Comparison of ENCODE assay signal across 8 cellular contexts in genomic region chr4:6988016-6988715, GRCh38. TPM values are rescaled to one million over a fixed set of nuclear protein-coding genes. Genes with fewer than 3 reads are reported as not detected.
DNase-seq lines count a peak whose midpoint lies in the region; ATAC-seq, FAIRE-seq and TF ChIP-seq lines count a peak whose summit lies in the region.

No MANE protein-coding gene starts in this region.

- TF ChIP-seq CTCF in GM12864 (IDR thresholded peaks at IDR 0.05; ENCODE audit: low read depth, low read length, missing control alignments) (no peak), progenitor cell of endocrine pancreas (IDR thresholded peaks at IDR 0.05; ENCODE audit: unreplicated experiment) (no peak)

- H3K36me3 ChIP-seq in SJCRH30 = peaks cover 13% of the 10 kb centered on the region
- H3K36me3 ChIP-seq in esophagus (ENCODE audit: control insufficient read depth in 2 of 2, insufficient read depth in 2 of 2, low read length in 1 of 2) = peaks cover 0 to 2% of the 10 kb centered on the region in 2 donors

- H3K27me3 Mint-ChIP-seq in progenitor cell of endocrine pancreas = no peaks in the 10 kb centered on the region

- no peaks in the 10 kb centered on the region for H3K9me3 ChIP-seq in SJCRH30 (replicated peaks)
- no peaks in the 10 kb centered on the region for H3K9me3 ChIP-seq in esophagus (ENCODE audit: control insufficient read depth in 2 of 2, insufficient read depth in 1 of 2, low read depth in 1 of 2, low read length in 1 of 2)

- H3K4me3 Mint-ChIP-seq in progenitor cell of endocrine pancreas (ENCODE audit: low read depth) = peak overlapping the region; percentile 99

- FAIRE-seq in H54 (lab: Jason Lieb, UNC) = no peak

- H3K27ac Mint-ChIP-seq in progenitor cell of endocrine pancreas = peak overlapping the region; percentile 98

- DNase-seq in GM12864 (ENCODE audit: low read depth) (no peak), SJCRH30 (no peak), progenitor cell of endocrine pancreas (ENCODE audit: low spot score, unreplicated experiment) (no peak), H54 (ENCODE audit: insufficient read length, low spot score) (no peak), CD1c-positive myeloid dendritic cell (ENCODE audit: extremely low spot score) (no peak)
- DNase-seq in NK-92 treated with Interleukin-12 subunit alpha and Interleukin-12 subunit beta, amount 100 ng/mL, for 24 hours (lab: John Stamatoyannopoulos, UW) = no peak

- ATAC-seq in GM19397 (IDR thresholded peaks at IDR 0.05; ENCODE audit: unreplicated experiment) = no peak

- peaks cover 48% of the 10 kb centered on the region for H3K4me1 Mint-ChIP-seq in progenitor cell of endocrine pancreas (ENCODE audit: low read depth)

- H3K36me3 Mint-ChIP-seq in progenitor cell of endocrine pancreas (ENCODE audit: insufficient read depth) = peaks cover 2% of the 10 kb centered on the region

- no peaks in the 10 kb centered on the region for H3K27me3 ChIP-seq in SJCRH30
- H3K27me3 ChIP-seq in esophagus (ENCODE audit: control insufficient read depth in 1 of 2, insufficient read depth in 2 of 2, low read length in 2 of 2) = no peaks in the 10 kb centered on the region

- H3K4me3 ChIP-seq in GM12864 (ENCODE audit: low read depth, low read length) = peak overlapping the region; percentile 67
- peak overlapping the region; percentile 99 for H3K4me3 ChIP-seq in SJCRH30
- H3K4me3 ChIP-seq in esophagus (ENCODE audit: low read depth in 1 of 2, low read length in 2 of 2) = peak overlapping the region; percentile 73 to 95

- H3K27ac ChIP-seq in SJCRH30 (no peak overlapping the region), esophagus (ENCODE audit: low read depth in 2 of 2, low read length in 1 of 2) (peak overlapping the region; percentile 91 to 94)

- no peak for TF ChIP-seq POLR2A in H54 (IDR thresholded peaks at IDR 0.05; ENCODE audit: low read depth, low read length)

- H3K9me3 Mint-ChIP-seq in progenitor cell of endocrine pancreas (ENCODE audit: low read depth) = no peaks in the 10 kb centered on the region

- H3K4me1 ChIP-seq in SJCRH30 (peaks cover 4% of the 10 kb centered on the region), esophagus (ENCODE audit: control insufficient read depth in 2 of 2, insufficient read depth in 2 of 2, low read length in 1 of 2) (peaks cover 3 to 29% of the 10 kb centered on the region in 2 donors)

- 41 to 42% methylated on average over 13 of the region's 13 CpGs for WGBS in esophagus, 2 donors

RNA-seq across cellular contexts. Expression of gene TADA2B, which starts 55.0 kb away (rescaled TPM):
- 12.4 and 13.5 TPM in 2 replicates for total RNA-seq in SJCRH30 (2014; rRNA removed; shearing (Covaris generic))
- 1 to 10 TPM; 8.4 to 8.5 TPM for polyA plus RNA-seq in esophagus
- total RNA-seq in progenitor cell of endocrine pancreas = 21.2 and 21.8 TPM in 2 replicates
